22 cellular contexts compared by ENCODE assay signal in the genomic region with DNA sequence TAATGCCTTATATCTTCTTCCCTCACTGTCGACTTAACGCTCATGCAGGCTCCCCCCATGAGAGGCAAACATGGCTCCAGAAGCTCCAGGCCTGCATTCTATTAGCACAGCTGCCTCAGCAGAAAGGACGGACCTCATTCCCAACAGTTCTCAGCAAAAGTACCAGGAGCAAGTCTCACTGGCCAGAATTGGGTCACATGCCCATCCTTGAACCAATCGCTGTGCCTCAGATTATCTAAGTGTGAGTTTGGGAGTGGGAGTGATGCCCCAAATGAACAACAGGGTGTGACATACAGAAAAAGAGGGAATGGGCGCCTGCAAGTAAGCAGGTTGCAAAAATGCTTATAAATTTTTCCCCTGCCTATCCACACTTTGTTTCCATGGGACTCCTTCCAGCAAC.
"Had no signal": no experiment of that assay in that cellular context is flagged by ENCODE, and none has a peak within 500 bp of the region (broad histone marks: within the 10 kb centered on the region; RNA-seq: fewer than 3 reads in every experiment).

No MANE protein-coding gene starts in this region.

- H3K36me3 ChIP-seq: neutrophil, pancreas, right lobe of liver, stomach, thyroid gland, vagina had no signal

- H3K9me3 Mint-ChIP-seq: effector memory CD8-positive, alpha-beta T cell; memory B cell; natural killer cell; stimulated activated effector memory CD8-positive, alpha-beta T cell treated with anti-CD3 and anti-CD28 coated beads, Interleukin-12 subunit alpha, Interleukin-12 subunit beta, amount 100 ng/mL, for 72 hours had no signal

- H3K4me3 ChIP-seq: dorsolateral prefrontal cortex, lung, pancreas, right lobe of liver, smooth muscle cell, stomach, thyroid gland, vagina had no signal

- H3K4me2 ChIP-seq: smooth muscle cell had no signal

- ATAC-seq: effector memory CD8-positive, alpha-beta T cell; left lobe of liver; natural killer cell; pancreas; right lobe of liver; stimulated activated effector memory CD8-positive, alpha-beta T cell treated with anti-CD3 and anti-CD28 coated beads, Interleukin-12 subunit alpha, Interleukin-12 subunit beta, amount 100 ng/mL, for 72 hours had no signal

- DNase-seq: dorsolateral prefrontal cortex; effector memory CD8-positive, alpha-beta T cell; erythroblast; hypothalamus; kidney; natural killer cell; pancreas; right lobe of liver; stimulated activated CD4-positive, alpha-beta T cell treated with anti-CD3 and anti-CD28 coated beads, Interleukin-2, amount 100 ng/mL, for 24 hours; stimulated activated CD4-positive, alpha-beta T cell treated with anti-CD3 and anti-CD28 coated beads, Interleukin-4, amount 100 ng/mL, for 24 hours; stimulated activated naive CD4-positive, alpha-beta T cell treated with Interleukin-2 at 50 U/mL for 16 hours; stomach; thyroid gland; trophoblast cell had no signal

- H3K27ac ChIP-seq: neutrophil, pancreas, right lobe of liver, stomach, thyroid gland, vagina had no signal

- H3K36me3 Mint-ChIP-seq: natural killer cell had no signal

- H3K9me3 ChIP-seq: neutrophil, pancreas, right lobe of liver, stomach, thyroid gland, vagina had no signal

- H3K4me3 Mint-ChIP-seq: effector memory CD8-positive, alpha-beta T cell; memory B cell; natural killer cell; stimulated activated effector memory CD8-positive, alpha-beta T cell treated with anti-CD3 and anti-CD28 coated beads, Interleukin-12 subunit alpha, Interleukin-12 subunit beta, amount 100 ng/mL, for 72 hours had no signal

- H3K27ac Mint-ChIP-seq: effector memory CD8-positive, alpha-beta T cell; memory B cell; natural killer cell; progenitor cell of endocrine pancreas; stimulated activated effector memory CD8-positive, alpha-beta T cell treated with anti-CD3 and anti-CD28 coated beads, Interleukin-12 subunit alpha, Interleukin-12 subunit beta, amount 100 ng/mL, for 72 hours had no signal

- H3K27me3 ChIP-seq: dorsolateral prefrontal cortex, pancreas, right lobe of liver, thyroid gland had no signal
